ENCODE assay signal across 14 cellular contexts in the genomic region with DNA sequence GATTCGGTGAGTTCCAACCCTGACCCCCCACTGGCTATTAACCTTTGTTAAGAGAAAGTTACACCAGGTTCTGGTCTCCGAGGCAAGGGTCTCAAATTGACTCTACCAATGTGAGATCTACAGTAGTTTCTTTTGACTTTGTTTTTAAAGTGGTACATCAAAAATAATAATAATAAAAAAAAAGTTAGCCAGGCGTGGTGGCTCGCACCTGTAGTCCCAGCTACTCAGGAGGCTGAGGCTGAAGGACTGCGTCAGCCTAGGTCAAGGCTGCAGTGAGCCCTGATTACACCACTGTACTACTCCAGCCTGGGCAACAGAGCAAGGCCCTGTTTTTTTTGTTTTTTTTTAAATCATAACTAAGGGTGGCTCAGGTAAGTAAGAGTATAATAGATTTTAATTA. TPM values are rescaled to one million over a fixed set of nuclear protein-coding genes. Genes with fewer than 3 reads are reported as not detected.
DNase-seq lines count a peak whose midpoint lies in the region; ATAC-seq and TF ChIP-seq lines count a peak whose summit lies in the region.
"Had no signal": no experiment of that assay in that cellular context is flagged by ENCODE, and none has a peak within 500 bp of the region (broad histone marks: within the 10 kb centered on the region; RNA-seq: fewer than 3 reads in every experiment).

No MANE protein-coding gene starts in this region.

- TF ChIP-seq CTCF in OCI-LY1 (IDR thresholded peaks at IDR 0.05; ENCODE audit: low read length) (no peak), dorsolateral prefrontal cortex (IDR thresholded peaks at IDR 0.05 in 54 of 56, conservative IDR thresholded peaks at IDR 0.05 in 2 of 56; ENCODE audit: low read depth in 1 of 56, partially characterized antibody in 56 of 56) (no peak), thyroid gland (IDR thresholded peaks at IDR 0.05) (no peak)

- WGBS in thyroid gland, 2 donors, result 83 to 84% methylated on average over 5 of the region's 5 CpGs

- H3K4me3 ChIP-seq in OCI-LY1 (ENCODE audit: low read depth, low read length, poor library complexity, severe bottlenecking) (no peak overlapping the region), dorsolateral prefrontal cortex (peak overlapping the region in 13 of 59 donors; percentile 8 to 99 (median 91)), muscle layer of duodenum (ENCODE audit: low read depth in 1 of 2, low read length in 2 of 2) (peak overlapping the region in 1 of 2 donors; percentile 59), thyroid gland (replicated peaks in 1 of 3) (no peak overlapping the region)

- H3K27ac ChIP-seq in OCI-LY1 (ENCODE audit: low read depth, low read length, poor library complexity, severe bottlenecking) (peak overlapping the region; percentile 86), dorsolateral prefrontal cortex (peak overlapping the region in 55 of 59 donors; percentile 25 to 100 (median 99)), muscle layer of duodenum (ENCODE audit: low read length) (peak overlapping the region; percentile 97), thyroid gland (peak overlapping the region; percentile 100)
- H3K27ac ChIP-seq: neutrophil had no signal

- H3F3A ChIP-seq in OCI-LY1 (ENCODE audit: insufficient read depth, low read length), result peaks cover 10% of the 10 kb centered on the region; the same call in 1 of the 2 replicates

- H3K9ac ChIP-seq in OCI-LY1 (ENCODE audit: low read length), result no peak overlapping the region; the same call in 1 of the 2 replicates

- no peak overlapping the region for H2AFZ ChIP-seq in OCI-LY1 (ENCODE audit: low read length)

- peaks cover 72% of the 10 kb centered on the region for H3K4me1 ChIP-seq in OCI-LY1 (ENCODE audit: insufficient read depth, low read length, severe bottlenecking)
- H3K4me1 ChIP-seq in muscle layer of duodenum (ENCODE audit: control insufficient read depth in 1 of 2, insufficient read depth in 2 of 2, low read length in 2 of 2), result peaks cover 9 to 18% of the 10 kb centered on the region in 2 donors
- H3K4me1 ChIP-seq in thyroid gland, result peaks cover 38 to 41% of the 10 kb centered on the region in 2 donors

- no peak for ATAC-seq in HG02798 (IDR thresholded peaks at IDR 0.05; ENCODE audit: poor library complexity, unreplicated experiment)
- ATAC-seq: left colon; stimulated activated naive B cell treated with anti-CD40 and anti-IgM and Interleukin-4, amounts not matched to agents 10 μg/mL and 1 μg/mL and 100 μg/mL, for 72 hours had no signal

- no peaks in the 10 kb centered on the region for H3K9me3 ChIP-seq in OCI-LY1 (ENCODE audit: low read length)
- no peaks in the 10 kb centered on the region for H3K9me3 ChIP-seq in muscle layer of duodenum (ENCODE audit: control insufficient read depth in 1 of 2, low read length in 2 of 2)
- H3K9me3 ChIP-seq in thyroid gland, result no peaks in the 10 kb centered on the region
- H3K9me3 ChIP-seq: neutrophil had no signal

- DNase-seq in dorsolateral prefrontal cortex, result no peak
- DNase-seq in thyroid gland, result no peak
- DNase-seq in NCI-H446 (lab: John Stamatoyannopoulos, UW), result no peak
- DNase-seq in mucosa of gallbladder (ENCODE audit: low spot score), result no peak
- DNase-seq: cortex of kidney; left colon; NCI-H1105 treated with DMSO at 0.1 percent for 48 hours; NCI-H526; stimulated activated CD4-positive, alpha-beta T cell treated with anti-CD3 and anti-CD28 coated beads, Interleukin-4, amount 100 ng/mL, for 1 hour; stimulated activated naive B cell treated with anti-CD40 and anti-IgM and Interleukin-4, amounts not matched to agents 10 μg/mL and 1 μg/mL and 100 μg/mL, for 72 hours had no signal

- no peaks in the 10 kb centered on the region for H3K27me3 ChIP-seq in OCI-LY1 (ENCODE audit: insufficient read depth, low read length)
- no peaks in the 10 kb centered on the region for H3K27me3 ChIP-seq in dorsolateral prefrontal cortex
- no peaks in the 10 kb centered on the region for H3K27me3 ChIP-seq in muscle layer of duodenum (ENCODE audit: low read depth, low read length)
- H3K27me3 ChIP-seq in thyroid gland, result no peaks in the 10 kb centered on the region

- no peaks in the 10 kb centered on the region for H3K36me3 ChIP-seq in OCI-LY1 (ENCODE audit: insufficient read depth, low read length)
- peaks cover 0 to 43% of the 10 kb centered on the region in 2 donors for H3K36me3 ChIP-seq in muscle layer of duodenum (ENCODE audit: control insufficient read depth in 1 of 2, insufficient read depth in 2 of 2, low read length in 2 of 2)
- no peaks in the 10 kb centered on the region for H3K36me3 ChIP-seq in thyroid gland
- H3K36me3 ChIP-seq: neutrophil had no signal

- intact Hi-C loops in dorsolateral prefrontal cortex (cut with DNase I), result loop anchor here in 1 of 2 donors (10.0 kb wide), 1 partner anchor 161 kb away; the partner anchor contains the start of gene SMC5
- intact Hi-C loops in thyroid gland (cut with DNase I), result loop anchor here (10.0 kb wide), 1 partner anchor 189 kb away; no protein-coding TSS in a partner anchor

- no peaks in the 10 kb centered on the region for H4K20me1 ChIP-seq in OCI-LY1 (ENCODE audit: insufficient read depth, low read length)

- no peak for TF ChIP-seq POLR2A in thyroid gland (IDR thresholded peaks at IDR 0.05)

- H3K79me2 ChIP-seq in OCI-LY1 (ENCODE audit: insufficient read depth, low read length), result no peaks in the 10 kb centered on the region

- H3K4me2 ChIP-seq in OCI-LY1 (ENCODE audit: low read length), result peak overlapping the region; percentile 83; the same call in 1 of the 2 replicates

- no peaks in the 10 kb centered on the region for H3K9me2 ChIP-seq in OCI-LY1 (ENCODE audit: low read depth, low read length)

RNA-seq across cellular contexts. Expression of gene KLF9, which starts 1.0 kb away (rescaled TPM):
- total RNA-seq in dorsolateral prefrontal cortex, result 10 to 100 TPM; 38.3 to 97.2 (median 59.3) TPM
- total RNA-seq in thyroid gland, result 100 to 1,000 TPM in 3 of 4 donors, 10 to 100 TPM in 1; 96.3 to 155 (median 125) TPM
- 40.9 TPM for total RNA-seq in mucosa of gallbladder
